In the genomic region with DNA sequence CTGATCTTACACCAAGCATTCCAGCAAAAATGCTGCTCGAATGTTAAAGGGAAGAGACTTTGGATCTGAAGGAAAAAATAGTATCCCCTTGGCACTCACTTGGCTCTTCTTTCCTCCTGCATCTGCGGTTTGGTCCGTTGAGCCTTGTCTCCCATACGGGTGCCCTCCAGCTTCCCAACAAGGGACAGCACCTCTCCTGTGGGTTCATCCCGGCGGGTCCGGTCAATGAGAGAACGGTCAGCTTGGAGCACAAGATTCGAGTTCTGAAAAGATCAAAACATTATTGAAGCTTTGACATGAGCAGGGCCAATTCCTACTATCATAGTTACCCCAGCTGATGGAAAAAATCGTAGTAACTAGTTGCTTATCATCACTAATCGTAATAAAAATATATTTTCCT, we compare ENCODE assay signal across 8 cellular contexts. TPM values are rescaled to one million over a fixed set of nuclear protein-coding genes. Genes with fewer than 3 reads are reported as not detected.
DNase-seq lines count a peak whose midpoint lies in the region; ATAC-seq and TF ChIP-seq lines count a peak whose summit lies in the region.

No MANE protein-coding gene starts in this region.

- H3K36me3 ChIP-seq in ES-I3 (ENCODE audit: insufficient read depth, low read length): peaks cover 36% of the 10 kb centered on the region
- H3K36me3 ChIP-seq in esophagus muscularis mucosa: peaks cover 38 to 48% (median 41%) of the 10 kb centered on the region in 4 donors

- H3K4me3 ChIP-seq in esophagus muscularis mucosa: peak overlapping the region; percentile 75 to 94 (median 84)

- H3K4me1 ChIP-seq in ES-I3 (ENCODE audit: insufficient read depth, low read length): no peaks in the 10 kb centered on the region
- H3K4me1 ChIP-seq in esophagus muscularis mucosa: peaks cover 21 to 41% (median 33%) of the 10 kb centered on the region in 4 donors

- no peak for TF ChIP-seq EP300 in esophagus muscularis mucosa (IDR thresholded peaks at IDR 0.05)

- H3K36me3 Mint-ChIP-seq in progenitor cell of endocrine pancreas (ENCODE audit: insufficient read depth): peaks cover 22% of the 10 kb centered on the region

- DNase-seq in RKO (ENCODE audit: low spot score): peak; percentile 19
- no peak for DNase-seq in esophagus muscularis mucosa (ENCODE audit: extremely low spot score)
- DNase-seq in progenitor cell of endocrine pancreas (ENCODE audit: low spot score, unreplicated experiment): no peak
- DNase-seq in medulla oblongata (ENCODE audit: extremely low spot score): no peak
- DNase-seq in inferior parietal cortex (ENCODE audit: extremely low spot score): no peak

- H3K9me3 Mint-ChIP-seq in progenitor cell of endocrine pancreas (ENCODE audit: low read depth): no peaks in the 10 kb centered on the region

- H3K27me3 ChIP-seq in esophagus muscularis mucosa: no peaks in the 10 kb centered on the region

- no peaks in the 10 kb centered on the region for H3K27me3 Mint-ChIP-seq in progenitor cell of endocrine pancreas

- no peak for TF ChIP-seq POLR2A in esophagus muscularis mucosa (IDR thresholded peaks at IDR 0.05; ENCODE audit: low read depth)

- 64% methylated on average over 11 of the region's 11 CpGs for WGBS in esophagus muscularis mucosa

- TF ChIP-seq CTCF in esophagus muscularis mucosa (IDR thresholded peaks at IDR 0.05) (no peak), progenitor cell of endocrine pancreas (IDR thresholded peaks at IDR 0.05; ENCODE audit: unreplicated experiment) (no peak)

- H3K9me3 ChIP-seq in ES-I3 (ENCODE audit: control insufficient read depth, insufficient read depth, low read length) (no peaks in the 10 kb centered on the region), esophagus muscularis mucosa (no peaks in the 10 kb centered on the region)

- H3K4me1 Mint-ChIP-seq in progenitor cell of endocrine pancreas (ENCODE audit: low read depth): peaks cover 21% of the 10 kb centered on the region

- H3K4me3 Mint-ChIP-seq in progenitor cell of endocrine pancreas (ENCODE audit: low read depth): peak overlapping the region; percentile 100

- H3K9ac ChIP-seq in ES-I3 (ENCODE audit: low read depth, low read length): peak overlapping the region; percentile 96

- intact Hi-C loops in esophagus muscularis mucosa (cut with DNase I): loop anchor here (5.0 kb wide), 1 partner anchor 37 kb away; a partner anchor contains a TSS

- H3K27ac ChIP-seq in esophagus muscularis mucosa (replicated peaks in 1 of 4): peak overlapping the region; percentile 79 to 86 (median 82)

- peak overlapping the region; percentile 99 for H3K27ac Mint-ChIP-seq in progenitor cell of endocrine pancreas

- ATAC-seq in GM18873 (IDR thresholded peaks at IDR 0.05; ENCODE audit: low FRiP score, unreplicated experiment) (no peak), HG03520 (IDR thresholded peaks at IDR 0.05; ENCODE audit: unreplicated experiment) (no peak)

RNA-seq across cellular contexts. Expression of a gene that starts 0.7 kb away (rescaled TPM):
- 100 to 1,000 TPM in 2 of 4 donors, 10 to 100 TPM in 2; 73.7 to 106 (median 90.8) TPM for total RNA-seq in esophagus muscularis mucosa
- total RNA-seq in progenitor cell of endocrine pancreas: 223 and 235 TPM in 2 replicates

RNA-seq across cellular contexts. Expression of a gene that starts 20.5 kb away (rescaled TPM):
- 1 to 10 TPM in 2 of 4 donors, under 1 TPM in 2; 0.42 to 1.4 (median 0.93) TPM for total RNA-seq in esophagus muscularis mucosa
- total RNA-seq in progenitor cell of endocrine pancreas: 6.1 and 6.9 TPM in 2 replicates

RNA-seq across cellular contexts. Expression of a gene that starts 31.0 kb away (rescaled TPM):
- 1 to 10 TPM in 2 of 4 donors, under 1 TPM in 2; 0.45 to 1.4 (median 0.87) TPM for total RNA-seq in esophagus muscularis mucosa
- 20.9 and 21.2 TPM in 2 replicates for total RNA-seq in progenitor cell of endocrine pancreas

RNA-seq across cellular contexts. Expression of a gene that starts 38.6 kb away (rescaled TPM):
- total RNA-seq in esophagus muscularis mucosa (100 to 1,000 TPM in 1 of 4 donors, 10 to 100 TPM in 3; 76.4 to 101 (median 92.5) TPM), progenitor cell of endocrine pancreas (77.1 and 79.2 TPM in 2 replicates)

RNA-seq across cellular contexts. Expression of a gene that starts 38.8 kb away (rescaled TPM):
- total RNA-seq in esophagus muscularis mucosa (10 to 100 TPM; 42.8 to 72.0 (median 55.3) TPM), progenitor cell of endocrine pancreas (34.5 and 37.2 TPM in 2 replicates)
